In the genomic region with DNA sequence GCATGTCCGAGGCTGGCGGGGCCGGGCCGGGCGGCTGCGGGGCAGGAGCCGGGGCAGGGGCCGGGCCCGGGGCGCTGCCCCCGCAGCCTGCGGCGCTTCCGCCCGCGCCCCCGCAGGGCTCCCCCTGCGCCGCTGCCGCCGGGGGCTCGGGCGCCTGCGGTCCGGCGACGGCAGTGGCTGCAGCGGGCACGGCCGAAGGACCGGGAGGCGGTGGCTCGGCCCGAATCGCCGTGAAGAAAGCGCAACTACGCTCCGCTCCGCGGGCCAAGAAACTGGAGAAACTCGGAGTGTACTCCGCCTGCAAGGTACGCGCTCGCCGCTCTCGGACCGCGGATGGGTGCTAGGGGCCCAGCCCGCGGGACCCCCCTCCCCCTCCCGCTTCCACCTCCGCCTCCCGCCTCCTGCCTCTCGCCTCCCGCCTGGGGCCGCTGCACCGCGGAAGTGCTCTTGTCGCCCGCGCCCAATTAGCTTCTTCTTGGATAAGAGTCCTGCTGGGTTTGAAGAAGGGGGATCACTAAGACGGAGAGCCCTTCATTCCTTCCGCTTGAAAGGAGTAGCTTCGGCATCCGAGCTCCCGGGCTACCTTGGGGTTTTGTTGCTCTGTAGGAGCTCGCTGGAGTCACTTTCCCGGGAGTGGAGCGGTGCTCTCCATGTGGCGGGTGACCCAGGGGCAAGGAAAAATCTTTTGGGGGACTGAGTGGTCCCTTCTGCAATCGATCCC, we compare ENCODE assay signal across 8 cellular contexts. TPM values are rescaled to one million over a fixed set of nuclear protein-coding genes. Genes with fewer than 3 reads are reported as not detected.
DNase-seq lines count a peak whose midpoint lies in the region; ATAC-seq and TF ChIP-seq lines count a peak whose summit lies in the region.

No MANE protein-coding gene starts in this region.

- peak overlapping the region; percentile 66 to 93 (median 82) for H3K4me3 ChIP-seq in spleen

- ATAC-seq in HG02840 (IDR thresholded peaks at IDR 0.05; ENCODE audit: low FRiP score, unreplicated experiment), result peak; percentile 41
- ATAC-seq in WTC11, result peak; percentile 52

- no peaks in the 10 kb centered on the region for H3K36me3 ChIP-seq in spleen

- H3K9me3 Mint-ChIP-seq in WTC11, result no peaks in the 10 kb centered on the region

- H3K4me1 ChIP-seq in spleen, result peaks cover 40 to 66% (median 51%) of the 10 kb centered on the region in 6 donors

- peak overlapping the region; percentile 89 for H3K4me3 Mint-ChIP-seq in WTC11

- no peaks in the 10 kb centered on the region for H3K9me3 ChIP-seq in spleen

- 0 to 1% (median 1%) methylated on average over 34 to 73 of the region's 73 CpGs for WGBS in spleen, 5 donors

- CTCF ChIA-PET in WTC11 (lab: Charles Lee), result interaction anchor here (0.5 to 1.4 kb wide), 5 partner anchors 11 to 154 kb away, joined by 3 to 7 read pairs (median 3); no protein-coding TSS in a partner anchor

- TF ChIP-seq CTCF in WTC11 (IDR thresholded peaks at IDR 0.05) (no peak), spleen (IDR thresholded peaks at IDR 0.05 in 8 of 11, conservative IDR thresholded peaks at IDR 0.05 in 3 of 11) (peak in 7 of 11 experiments; percentile 8 to 45 (median 20))

- DNase-seq in NCI-H2107 treated with DMSO at 0.1 percent for 48 hours (lab: John Stamatoyannopoulos, UW; ENCODE audit: unreplicated experiment), result peak; percentile 37
- no peak for DNase-seq in NCI-H2107 (lab: John Stamatoyannopoulos, UW)
- DNase-seq in NCI-H146 treated with DMSO at 0.1 percent for 48 hours (lab: John Stamatoyannopoulos, UW; ENCODE audit: unreplicated experiment), result peak; percentile 12
- DNase-seq in WTC11 (ENCODE audit: low spot score), result peak; percentile 65
- DNase-seq in caudate nucleus (lab: John Stamatoyannopoulos, UW), result peak in 60 of 61 donors; percentile 12 to 83 (median 69)
- peak; percentile 65 for DNase-seq in iris pigment epithelial cell (ENCODE audit: low read depth)
- DNase-seq in spleen, result peak; percentile 96

- intact Hi-C loops in spleen (cut with DNase I; ENCODE audit: low total_unique reads), result loop anchor here (5.0 to 10.0 kb wide), 2 partner anchors 96 to 147 kb away; a partner anchor contains a TSS

- no peaks in the 10 kb centered on the region for H3K36me3 Mint-ChIP-seq in WTC11

- H3K27ac Mint-ChIP-seq in WTC11, result no peak overlapping the region

- H3K27me3 Mint-ChIP-seq in WTC11 (ENCODE audit: low read depth), result peaks cover 20% of the 10 kb centered on the region

- no peaks in the 10 kb centered on the region for H3K27me3 ChIP-seq in spleen (replicated peaks in 1 of 7)

- H3K27ac ChIP-seq in caudate nucleus (ENCODE audit: low read depth, low read length) (peak overlapping the region; percentile 98), spleen (peak overlapping the region; percentile 74 to 99 (median 98))

- peaks cover 15% of the 10 kb centered on the region for H3K4me1 Mint-ChIP-seq in WTC11

- POLR2A ChIA-PET in WTC11 (lab: Charles Lee), result interaction anchor here (0.7 to 1.5 kb wide), 2 partner anchors 92 to 146 kb away, joined by 3 to 7 read pairs; no protein-coding TSS in a partner anchor

- TF ChIP-seq POLR2A in spleen (IDR thresholded peaks at IDR 0.05), result peak in 1 of 3 donors; percentile 24

TF ChIP-seq in WTC11, 78 proteins besides CTCF, POLR2A, EP300 and RAD21:
- TF ChIP-seq SP1 (CRISPR knock-in tag; conservative IDR thresholded peaks at IDR 0.05) (0 out of 2 replicates have a peak, but pooled peaks have one; percentile 32), NR3C1 (CRISPR knock-in tag; conservative IDR thresholded peaks at IDR 0.05; ENCODE audit: low read depth) (no peak), ETV6 (CRISPR knock-in tag; IDR thresholded peaks at IDR 0.05) (no peak), NR2C2 (CRISPR knock-in tag; IDR thresholded peaks at IDR 0.05) (no peak), EMX1 (CRISPR knock-in tag; IDR thresholded peaks at IDR 0.05) (no peak), HMGA2 (CRISPR knock-in tag; IDR thresholded peaks at IDR 0.05) (no peak)
- TF ChIP-seq, protein P1, sequence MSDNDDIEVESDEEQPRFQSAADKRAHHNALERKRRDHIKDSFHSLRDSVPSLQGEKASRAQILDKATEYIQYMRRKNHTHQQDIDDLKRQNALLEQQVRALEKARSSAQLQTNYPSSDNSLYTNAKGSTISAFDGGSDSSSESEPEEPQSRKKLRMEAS (CRISPR knock-in tag; IDR thresholded peaks at IDR 0.05), result no peak
- TF ChIP-seq, protein P2, sequence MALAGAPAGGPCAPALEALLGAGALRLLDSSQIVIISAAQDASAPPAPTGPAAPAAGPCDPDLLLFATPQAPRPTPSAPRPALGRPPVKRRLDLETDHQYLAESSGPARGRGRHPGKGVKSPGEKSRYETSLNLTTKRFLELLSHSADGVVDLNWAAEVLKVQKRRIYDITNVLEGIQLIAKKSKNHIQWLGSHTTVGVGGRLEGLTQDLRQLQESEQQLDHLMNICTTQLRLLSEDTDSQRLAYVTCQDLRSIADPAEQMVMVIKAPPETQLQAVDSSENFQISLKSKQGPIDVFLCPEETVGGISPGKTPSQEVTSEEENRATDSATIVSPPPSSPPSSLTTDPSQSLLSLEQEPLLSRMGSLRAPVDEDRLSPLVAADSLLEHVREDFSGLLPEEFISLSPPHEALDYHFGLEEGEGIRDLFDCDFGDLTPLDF (CRISPR knock-in tag; IDR thresholded peaks at IDR 0.05), result no peak

RNA-seq across cellular contexts. Expression of a gene that starts 0.4 kb away (rescaled TPM):
- total RNA-seq in WTC11 (2021) (1.4 to 2.7 TPM (median 2.0 TPM) in 3 replicates), spleen (10 to 100 TPM; 39.1 to 64.3 (median 58.0) TPM)
- 10 to 100 TPM; 13.6 to 17.6 (median 14.9) TPM for polyA plus RNA-seq in spleen

RNA-seq across cellular contexts. Expression of a gene that starts 28.6 kb away (rescaled TPM):
- not detected in 3 replicates for total RNA-seq in WTC11 (2021)
- total RNA-seq in spleen, result not detected
- not detected for polyA plus RNA-seq in spleen

Comparison
In these comparisons a context has a peak if more than half of its experiments do, and no peak if none do; other contexts are left out.
1. RNA of a gene that starts 0.4 kb away (total RNA-seq): 39.1 to 64.3 TPM in spleen; 1.4 to 2.7 TPM in WTC11; every median in the first group is over 10 times any median in the second.